In genomic region chr3:123169492-123169929, GRCh38 we compare ENCODE assay signal across 18 cellular contexts. TPM values are rescaled to one million over a fixed set of nuclear protein-coding genes. Genes with fewer than 3 reads are reported as not detected.
DNase-seq lines count a peak whose midpoint lies in the region; ATAC-seq, FAIRE-seq and TF ChIP-seq lines count a peak whose summit lies in the region.
"Had no signal": no experiment of that assay in that cellular context is flagged by ENCODE, and none has a peak within 500 bp of the region (broad histone marks: within the 10 kb centered on the region; RNA-seq: fewer than 3 reads in every experiment).

No MANE protein-coding gene starts in this region.

- TF ChIP-seq POLR2A in A549 (IDR thresholded peaks at IDR 0.05; ENCODE audit: low read length) = no peak
- no peak for TF ChIP-seq POLR2A in esophagus muscularis mucosa (IDR thresholded peaks at IDR 0.05; ENCODE audit: low read depth)
- no peak for TF ChIP-seq POLR2A in adrenal gland (IDR thresholded peaks at IDR 0.05)

- no peak for TF ChIP-seq CTCF in A549 (IDR thresholded peaks at IDR 0.05)
- no peak for TF ChIP-seq CTCF in esophagus muscularis mucosa (IDR thresholded peaks at IDR 0.05)
- no peak for TF ChIP-seq CTCF in nephron (IDR thresholded peaks at IDR 0.05; ENCODE audit: unreplicated experiment in 3 of 3)
- no peak for TF ChIP-seq CTCF in adrenal gland (IDR thresholded peaks at IDR 0.05)

- TF ChIP-seq RAD21 in A549 (conservative IDR thresholded peaks at IDR 0.05 in 1 of 2, IDR thresholded peaks at IDR 0.05 in 1 of 2) = no peak

- no peaks in the 10 kb centered on the region for H3K27me3 Mint-ChIP-seq in nephron (ENCODE audit: low read depth)
- H3K27me3 Mint-ChIP-seq in activated CD4-positive, alpha-beta memory T cell treated with anti-CD3 and anti-CD28 coated beads for 36 hours = no peaks in the 10 kb centered on the region
- H3K27me3 Mint-ChIP-seq in activated CD8-positive, alpha-beta T cell treated with anti-CD3 and anti-CD28 coated beads, Interleukin-2, amount 10 ng/mL, durations not matched to agents 7 days and 5 days (ENCODE audit: low read depth) = no peaks in the 10 kb centered on the region
- H3K27me3 Mint-ChIP-seq: activated naive CD4-positive, alpha-beta T cell treated with anti-CD3 and anti-CD28 coated beads, Interleukin-2, amount 10 ng/mL, durations not matched to agents 7 days and 5 days; IgD-negative memory B cell had no signal

- CTCF ChIA-PET in A549 (lab: Yijun Ruan, JAX) = interaction anchor here (1.0 to 1.2 kb wide), 2 partner anchors 24 to 141 kb away, joined by 3 read pairs; no protein-coding TSS in a partner anchor
- CTCF ChIA-PET in activated CD4-positive, alpha-beta memory T cell treated with anti-CD3 and anti-CD28 coated beads for 36 hours (lab: Charles Lee) = no interaction called here
- CTCF ChIA-PET in activated CD8-positive, alpha-beta T cell treated with anti-CD3 and anti-CD28 coated beads, Interleukin-2, amount 10 ng/mL, durations not matched to agents 7 days and 5 days (lab: Charles Lee) = no interaction called here

- TF ChIP-seq EP300 in A549 (IDR thresholded peaks at IDR 0.05) = no peak
- TF ChIP-seq EP300 in esophagus muscularis mucosa (IDR thresholded peaks at IDR 0.05) = no peak

- H3K36me3 Mint-ChIP-seq in nephron (ENCODE audit: low read depth) = peaks cover 26% of the 10 kb centered on the region
- H3K36me3 Mint-ChIP-seq in activated CD4-positive, alpha-beta memory T cell treated with anti-CD3 and anti-CD28 coated beads for 36 hours = peaks cover 22% of the 10 kb centered on the region
- H3K36me3 Mint-ChIP-seq in activated CD8-positive, alpha-beta T cell treated with anti-CD3 and anti-CD28 coated beads, Interleukin-2, amount 10 ng/mL, durations not matched to agents 7 days and 5 days (ENCODE audit: low read depth) = peaks cover 13% of the 10 kb centered on the region

- POLR2A ChIA-PET in A549 (lab: Yijun Ruan, JAX) = no interaction called here
- POLR2A ChIA-PET in activated CD4-positive, alpha-beta memory T cell treated with anti-CD3 and anti-CD28 coated beads for 36 hours (lab: Charles Lee) = no interaction called here
- POLR2A ChIA-PET in activated CD8-positive, alpha-beta T cell treated with anti-CD3 and anti-CD28 coated beads, Interleukin-2, amount 10 ng/mL, durations not matched to agents 7 days and 5 days (lab: Charles Lee) = no interaction called here

- peak overlapping the region; percentile 67 for H3K4me2 ChIP-seq in A549

- peak overlapping the region; percentile 71 to 86 (median 83) for H3K27ac Mint-ChIP-seq in nephron
- H3K27ac Mint-ChIP-seq in activated CD4-positive, alpha-beta memory T cell treated with anti-CD3 and anti-CD28 coated beads for 36 hours = no peak overlapping the region
- no peak overlapping the region for H3K27ac Mint-ChIP-seq in activated CD8-positive, alpha-beta T cell treated with anti-CD3 and anti-CD28 coated beads, Interleukin-2, amount 10 ng/mL, durations not matched to agents 7 days and 5 days
- H3K27ac Mint-ChIP-seq: activated naive CD4-positive, alpha-beta T cell treated with anti-CD3 and anti-CD28 coated beads, Interleukin-2, amount 10 ng/mL, durations not matched to agents 7 days and 5 days; IgD-negative memory B cell had no signal

- H3K9me3 Mint-ChIP-seq in nephron = peaks cover 10% of the 10 kb centered on the region
- H3K9me3 Mint-ChIP-seq in activated CD4-positive, alpha-beta memory T cell treated with anti-CD3 and anti-CD28 coated beads for 36 hours = peaks cover 3% of the 10 kb centered on the region
- H3K9me3 Mint-ChIP-seq in activated CD8-positive, alpha-beta T cell treated with anti-CD3 and anti-CD28 coated beads, Interleukin-2, amount 10 ng/mL, durations not matched to agents 7 days and 5 days (ENCODE audit: insufficient read depth) = no peaks in the 10 kb centered on the region

- no peak for FAIRE-seq in A549 (lab: Jason Lieb, UNC)

- H3K27ac ChIP-seq in A549 (peak overlapping the region; percentile 68 to 84), HUES64 (ENCODE audit: low read depth, low read length) (no peak overlapping the region), esophagus muscularis mucosa (replicated peaks in 1 of 4) (no peak overlapping the region), adrenal gland (no peak overlapping the region)
- H3K27ac ChIP-seq: C4-2B, tibial nerve had no signal

- H3K9me3 ChIP-seq in A549 (no peaks in the 10 kb centered on the region), HUES64 (ENCODE audit: insufficient read depth, low read depth, low read length) (peaks cover 11% of the 10 kb centered on the region), esophagus muscularis mucosa (peaks cover 0 to 5% (median 0%) of the 10 kb centered on the region in 4 donors), adrenal gland (replicated peaks in 1 of 3) (no peaks in the 10 kb centered on the region)
- H3K9me3 ChIP-seq: tibial nerve had no signal

- intact Hi-C loops in esophagus muscularis mucosa (cut with DNase I) (no loop called here), adrenal gland (cut with DNase I) (no loop called here)
- intact Hi-C loops in activated CD4-positive, alpha-beta memory T cell treated with anti-CD3 and anti-CD28 coated beads for 36 hours (cut with micrococcal nuclease) = no loop called here

- DNase-seq in A549 (ENCODE audit: low read depth in 1 of 2, low spot score in 1 of 2) = peak in 1 of 2 experiments; percentile 66
- peak; percentile 87 for DNase-seq in esophagus muscularis mucosa (ENCODE audit: extremely low spot score)
- no peak for DNase-seq in adrenal gland
- no peak for DNase-seq in stimulated activated CD4-positive, alpha-beta T cell treated with anti-CD3 and anti-CD28 coated beads, Interleukin-4, amount 100 ng/mL, for 4 hours
- no peak for DNase-seq in activated CD4-positive, alpha-beta memory T cell treated with anti-CD3 and anti-CD28 coated beads for 36 hours
- DNase-seq in activated CD8-positive, alpha-beta T cell treated with anti-CD3 and anti-CD28 coated beads, Interleukin-2, amount 10 ng/mL, durations not matched to agents 7 days and 5 days = no peak
- DNase-seq: activated naive CD4-positive, alpha-beta T cell treated with anti-CD3 and anti-CD28 coated beads, Interleukin-2, amount 10 ng/mL, durations not matched to agents 7 days and 5 days; DMS53; foreskin fibroblast; NCI-H187 treated with DMSO at 0.1 percent for 48 hours; RPMI8226; stimulated activated CD4-positive, alpha-beta T cell treated with anti-CD3 and anti-CD28 coated beads, Interleukin-15, amount 100 ng/mL, for 24 hours; stimulated activated naive CD4-positive, alpha-beta T cell had no signal

- H3K27me3 ChIP-seq in HUES64 (ENCODE audit: insufficient read depth, low read length) (no peaks in the 10 kb centered on the region), esophagus muscularis mucosa (no peaks in the 10 kb centered on the region), adrenal gland (no peaks in the 10 kb centered on the region)
- H3K27me3 ChIP-seq: tibial nerve had no signal

- 0 out of 2 replicates have a peak overlapping the region, but pooled peaks have one; percentile 15 for H3K9ac ChIP-seq in HUES64 (ENCODE audit: low read depth, low read length)

- H3K4me3 Mint-ChIP-seq in nephron = no peak overlapping the region
- no peak overlapping the region for H3K4me3 Mint-ChIP-seq in activated CD4-positive, alpha-beta memory T cell treated with anti-CD3 and anti-CD28 coated beads for 36 hours
- no peak overlapping the region for H3K4me3 Mint-ChIP-seq in activated CD8-positive, alpha-beta T cell treated with anti-CD3 and anti-CD28 coated beads, Interleukin-2, amount 10 ng/mL, durations not matched to agents 7 days and 5 days
- H3K4me3 Mint-ChIP-seq: activated naive CD4-positive, alpha-beta T cell treated with anti-CD3 and anti-CD28 coated beads, Interleukin-2, amount 10 ng/mL, durations not matched to agents 7 days and 5 days had no signal

- peaks cover 14% of the 10 kb centered on the region for H3K36me3 ChIP-seq in HUES64 (ENCODE audit: insufficient read depth, low read length)
- peaks cover 0 to 22% (median 6%) of the 10 kb centered on the region in 4 donors for H3K36me3 ChIP-seq in esophagus muscularis mucosa
- peaks cover 0 to 9% of the 10 kb centered on the region in 2 donors for H3K36me3 ChIP-seq in adrenal gland (replicated peaks in 1 of 2)

- WGBS in A549 (ENCODE audit: missing lambda C conversion rate) = 11% methylated on average over 5 of the region's 5 CpGs
- 63% methylated on average over 5 of the region's 5 CpGs for WGBS in HUES64
- 50% methylated on average over 4 of the region's 5 CpGs for WGBS in esophagus muscularis mucosa
- WGBS in adrenal gland, 4 donors = 78 to 83% (median 80%) methylated on average over 5 of the region's 5 CpGs

- H3K4me3 ChIP-seq in A549 (no peak overlapping the region), HUES64 (ENCODE audit: low read length) (no peak overlapping the region), esophagus muscularis mucosa (no peak overlapping the region), adrenal gland (no peak overlapping the region)
- H3K4me3 ChIP-seq: tibial nerve had no signal

- H3K4me1 Mint-ChIP-seq in nephron = peaks cover 4% of the 10 kb centered on the region
- H3K4me1 Mint-ChIP-seq in activated CD4-positive, alpha-beta memory T cell treated with anti-CD3 and anti-CD28 coated beads for 36 hours (ENCODE audit: low read depth) = no peaks in the 10 kb centered on the region
- H3K4me1 Mint-ChIP-seq in activated CD8-positive, alpha-beta T cell treated with anti-CD3 and anti-CD28 coated beads, Interleukin-2, amount 10 ng/mL, durations not matched to agents 7 days and 5 days (ENCODE audit: low read depth) = no peaks in the 10 kb centered on the region
- H3K4me1 Mint-ChIP-seq: activated naive CD4-positive, alpha-beta T cell treated with anti-CD3 and anti-CD28 coated beads, Interleukin-2, amount 10 ng/mL, durations not matched to agents 7 days and 5 days; IgD-negative memory B cell had no signal

- ATAC-seq in A549 = peak; percentile 90 to 91
- no peak for ATAC-seq in activated CD8-positive, alpha-beta T cell treated with anti-CD3 and anti-CD28 coated beads, Interleukin-2, amount 10 ng/mL, durations not matched to agents 7 days and 5 days

- H3K4me1 ChIP-seq in A549 (peaks cover 21% of the 10 kb centered on the region), HUES64 (ENCODE audit: insufficient read depth, low read length) (no peaks in the 10 kb centered on the region; the same call in 1 of the 2 replicates), esophagus muscularis mucosa (peaks cover 0 to 7% (median 6%) of the 10 kb centered on the region in 4 donors), adrenal gland (replicated peaks in 1 of 2) (no peaks in the 10 kb centered on the region)
- H3K4me1 ChIP-seq: tibial nerve had no signal

RNA-seq across cellular contexts. Expression of gene SEC22A, which starts 32.2 kb away (rescaled TPM):
- 29.9 and 36.8 TPM in 2 replicates for polyA plus RNA-seq in A549 (2011; rRNA removed)
- 10.4 and 12.5 TPM in 2 replicates for polyA plus RNA-seq in A549 (2012; cell fraction: cytosol; rRNA removed)
- 6.3 and 10.1 TPM in 2 replicates for polyA plus RNA-seq in A549 (2012; cell fraction: nucleus; rRNA removed)
- polyA plus RNA-seq in A549 (2017; fragmentation: RNase III; extraction: RNeasy Plus Mini Kit Qiagen cat#74134 plus additional on column Dnase treatment) = 23.5 to 28.5 TPM (median 27.0 TPM) in 3 replicates
- polyA minus RNA-seq in A549 (2011; rRNA and poly(A)+ RNA removed) = 13.5 and 14.6 TPM in 2 replicates
- 12.5 TPM for polyA plus RNA-seq in HUES64 (2013, experiment 1 of 2)
- polyA plus RNA-seq in HUES64 (2013, experiment 2 of 2) = 12.5 TPM
- total RNA-seq in esophagus muscularis mucosa = 10 to 100 TPM; 12.0 to 29.9 (median 20.0) TPM
- 10 to 100 TPM in 7 of 8 donors, 1 to 10 TPM in 1; 8.2 to 67.2 (median 21.0) TPM for total RNA-seq in adrenal gland
- polyA plus RNA-seq in adrenal gland = 10 to 100 TPM in 1 of 3 donors, 1 to 10 TPM in 2; 4.6 to 35.2 (median 5.8) TPM
- 10 to 100 TPM; 19.6 to 21.5 TPM for total RNA-seq in activated CD4-positive, alpha-beta memory T cell treated with anti-CD3 and anti-CD28 coated beads for 36 hours
- 10 to 100 TPM; 12.5 to 15.1 TPM for total RNA-seq in activated CD8-positive, alpha-beta T cell treated with anti-CD3 and anti-CD28 coated beads, Interleukin-2, amount 10 ng/mL, durations not matched to agents 7 days and 5 days

Comparison
In these comparisons a context has a peak if more than half of its experiments do, and no peak if none do; other contexts are left out.
1. H3K27ac ChIP-seq: peak in A549 (2 of 2); none in HUES64 (single experiment), esophagus muscularis mucosa (0 of 4) and adrenal gland (0 of 5).
2. H3K27ac Mint-ChIP-seq: peak in nephron (3 of 3); none in activated CD4-positive, alpha-beta memory T cell treated with anti-CD3 and anti-CD28 coated beads for 36 hours (single experiment) and activated CD8-positive, alpha-beta T cell treated with anti-CD3 and anti-CD28 coated beads, Interleukin-2, amount 10 ng/mL, durations not matched to agents 7 days and 5 days (single experiment).